Comparison of ENCODE assay signal across 12 cellular contexts in genomic region chr2:169815849-169816248, GRCh38. TPM values are rescaled to one million over a fixed set of nuclear protein-coding genes. Genes with fewer than 3 reads are reported as not detected.
DNase-seq lines count a peak whose midpoint lies in the region; ATAC-seq, FAIRE-seq and TF ChIP-seq lines count a peak whose summit lies in the region.
"Had no signal": no experiment of that assay in that cellular context is flagged by ENCODE, and none has a peak within 500 bp of the region (broad histone marks: within the 10 kb centered on the region; RNA-seq: fewer than 3 reads in every experiment).

No MANE protein-coding gene starts in this region.

- peak; percentile 23; the same call in 1 of the 3 replicates for ATAC-seq in K562
- ATAC-seq in GM19463 (IDR thresholded peaks at IDR 0.05; ENCODE audit: unreplicated experiment), result no peak
- no peak for ATAC-seq in GM21737 (IDR thresholded peaks at IDR 0.05; ENCODE audit: unreplicated experiment)
- ATAC-seq in HG03196 (IDR thresholded peaks at IDR 0.05; ENCODE audit: unreplicated experiment), result no peak

- H3K4me1 Mint-ChIP-seq in Calu3 (ENCODE audit: low read depth, unreplicated experiment), result peaks cover 7% of the 10 kb centered on the region

- H3K9me3 ChIP-seq in K562 (replicated peaks; ENCODE audit: control insufficient read depth, insufficient read depth, low read depth, low read length), result no peaks in the 10 kb centered on the region
- no peaks in the 10 kb centered on the region for H3K9me3 ChIP-seq in mesenchymal stem cell (ENCODE audit: control insufficient read depth, low read length)
- H3K9me3 ChIP-seq: esophagus squamous epithelium had no signal

- CTCF ChIA-PET in Calu3 (lab: Charles Lee), result no interaction called here
- CTCF ChIA-PET in K562 (lab: Yijun Ruan, JAX; ENCODE audit: low intra/inter-chr PET ratio), result no interaction called here

- no peaks in the 10 kb centered on the region; a peak in 1 of 5 replicates for H3K4me1 ChIP-seq in K562 (replicated peaks in 1 of 2; ENCODE audit: control insufficient read depth in 2 of 2, insufficient read depth in 2 of 2, low read length in 2 of 2)
- peaks cover 3% of the 10 kb centered on the region for H3K4me1 ChIP-seq in mesenchymal stem cell (ENCODE audit: control insufficient read depth, insufficient read depth, low read depth, low read length)

- WGBS in K562 (ENCODE audit: insufficient coverage, low coverage, missing lambda C conversion rate), result 29% methylated on average over 1 of the region's 1 CpG
- no CpG with 5 or more reads among the region's 1 CpG for WGBS in mesenchymal stem cell

- H3K27me3 ChIP-seq in K562 (ENCODE audit: control insufficient read depth in 2 of 2, insufficient read depth in 2 of 2, low read length in 2 of 2), result no peaks in the 10 kb centered on the region
- H3K27me3 ChIP-seq in mesenchymal stem cell (ENCODE audit: control insufficient read depth in 1 of 2, insufficient read depth in 1 of 2, low read length in 2 of 2), result no peaks in the 10 kb centered on the region
- H3K27me3 ChIP-seq in dorsolateral prefrontal cortex, result no peaks in the 10 kb centered on the region
- H3K27me3 ChIP-seq: esophagus squamous epithelium had no signal

- no peak overlapping the region for H3K27ac ChIP-seq in K562 (ENCODE audit: extremely low read depth, low read depth, low read length)
- peak overlapping the region; percentile 54 for H3K27ac ChIP-seq in mesenchymal stem cell (ENCODE audit: low read length, poor library complexity, severe bottlenecking)
- no peak overlapping the region for H3K27ac ChIP-seq in dorsolateral prefrontal cortex
- H3K27ac ChIP-seq: esophagus squamous epithelium had no signal

- H2BK12ac ChIP-seq in mesenchymal stem cell (ENCODE audit: low read length in 2 of 2), result no peak overlapping the region

- no peaks in the 10 kb centered on the region for H4K20me1 ChIP-seq in K562 (replicated peaks; ENCODE audit: control insufficient read depth, insufficient read depth, low read length)

- H3K9ac ChIP-seq in K562 (ENCODE audit: insufficient read depth in 1 of 2, low read depth in 2 of 2, low read length in 2 of 2) (no peak overlapping the region), mesenchymal stem cell (ENCODE audit: low read length) (peak overlapping the region; percentile 30)

- H3K4me2 ChIP-seq in K562 (ENCODE audit: insufficient read depth, low read length) (no peak overlapping the region), mesenchymal stem cell (ENCODE audit: low read length, poor library complexity, severe bottlenecking) (no peak overlapping the region)

- H2AFZ ChIP-seq in K562 (ENCODE audit: low read depth, low read length), result no peak overlapping the region
- H2AFZ ChIP-seq in mesenchymal stem cell (ENCODE audit: low read depth, low read length), result no peak overlapping the region

- H3K79me2 ChIP-seq in K562 (ENCODE audit: control insufficient read depth, insufficient read depth, low read length), result peaks cover 25% of the 10 kb centered on the region; the same call in 2 of the 3 replicates

- H3K9me3 Mint-ChIP-seq in Calu3 (ENCODE audit: low read depth, unreplicated experiment), result no peaks in the 10 kb centered on the region
- H3K9me3 Mint-ChIP-seq: activated CD4-positive, alpha-beta memory T cell treated with anti-CD3 and anti-CD28 coated beads, Interleukin-2, amount 10 ng/mL, durations not matched to agents 7 days and 5 days had no signal

- peaks cover 31% of the 10 kb centered on the region for H3K36me3 Mint-ChIP-seq in Calu3 (ENCODE audit: insufficient read depth, unreplicated experiment)

- peak overlapping the region; percentile 15 for H3K27ac Mint-ChIP-seq in Calu3 (ENCODE audit: unreplicated experiment)
- H3K27ac Mint-ChIP-seq: activated CD4-positive, alpha-beta memory T cell treated with anti-CD3 and anti-CD28 coated beads, Interleukin-2, amount 10 ng/mL, durations not matched to agents 7 days and 5 days had no signal

- H3K4me3 ChIP-seq in K562 (no peak overlapping the region), mesenchymal stem cell (ENCODE audit: insufficient read depth in 1 of 2, low read depth in 1 of 2, low read length in 2 of 2) (no peak overlapping the region), dorsolateral prefrontal cortex (no peak overlapping the region)
- H3K4me3 ChIP-seq: esophagus squamous epithelium had no signal

- H3K23ac ChIP-seq in mesenchymal stem cell (ENCODE audit: low read length in 2 of 2), result no peak overlapping the region

- no peak overlapping the region for H4K91ac ChIP-seq in mesenchymal stem cell (ENCODE audit: low read length)

- H2BK120ac ChIP-seq in mesenchymal stem cell (ENCODE audit: low read depth, low read length), result no peak overlapping the region

- H3K36me3 ChIP-seq in K562 (ENCODE audit: control insufficient read depth, insufficient read depth, low read length) (peaks cover 78% of the 10 kb centered on the region), mesenchymal stem cell (ENCODE audit: control insufficient read depth in 1 of 2, insufficient read depth in 2 of 2, low read depth in 1 of 2, low read length in 2 of 2) (peaks cover 22 to 83% of the 10 kb centered on the region in 2 experiments)

- no peaks in the 10 kb centered on the region for H3K27me3 Mint-ChIP-seq in Calu3 (ENCODE audit: unreplicated experiment)
- H3K27me3 Mint-ChIP-seq: activated CD4-positive, alpha-beta memory T cell treated with anti-CD3 and anti-CD28 coated beads, Interleukin-2, amount 10 ng/mL, durations not matched to agents 7 days and 5 days had no signal

- H4K8ac ChIP-seq in mesenchymal stem cell (ENCODE audit: low read length), result no peak overlapping the region

- DNase-seq in Calu3, result no peak
- DNase-seq in M059J (ENCODE audit: low read depth), result peak; percentile 80
- no peak for DNase-seq in K562 (ENCODE audit: extremely low read depth in 1 of 4, low spot score in 3 of 4)
- peak; percentile 61 for DNase-seq in mesenchymal stem cell
- no peak for DNase-seq in dorsolateral prefrontal cortex
- DNase-seq: activated CD4-positive, alpha-beta memory T cell treated with anti-CD3 and anti-CD28 coated beads, Interleukin-2, amount 10 ng/mL, durations not matched to agents 7 days and 5 days; esophagus squamous epithelium; MV-4-11; NCI-H774 had no signal

- in situ Hi-C loops in K562 (cut with MboI), result no loop called here

- no peak for TF ChIP-seq POLR2A in K562 (conservative IDR thresholded peaks at IDR 0.05)

- H2BK15ac ChIP-seq in mesenchymal stem cell (ENCODE audit: low read depth, poor library complexity, severe bottlenecking), result no peak overlapping the region

- BruUV-seq in Calu3 (replicated peaks; lab: Mats Ljungman, UMichigan) (no TSS peak), K562 (replicated peaks; lab: Mats Ljungman, UMichigan) (no TSS peak)

- no peaks in the 10 kb centered on the region for H3K9me1 ChIP-seq in K562 (ENCODE audit: control insufficient read depth, insufficient read depth, low read length)

- no peak overlapping the region for H3K4me3 Mint-ChIP-seq in Calu3 (ENCODE audit: low read depth, unreplicated experiment)
- H3K4me3 Mint-ChIP-seq: activated CD4-positive, alpha-beta memory T cell treated with anti-CD3 and anti-CD28 coated beads, Interleukin-2, amount 10 ng/mL, durations not matched to agents 7 days and 5 days had no signal

- H2AK5ac ChIP-seq in mesenchymal stem cell (ENCODE audit: low read length, severe bottlenecking), result no peak overlapping the region

- POLR2A ChIA-PET in K562 (lab: Yijun Ruan, JAX), result interaction anchor here (0.6 to 6.0 kb wide), 5 partner anchors 8 to 62 kb away, joined by 3 to 32 read pairs (median 8); partner anchors contain the start of genes SSB and UBR3

- no peak overlapping the region for H3K4ac ChIP-seq in mesenchymal stem cell (ENCODE audit: low read depth in 1 of 2, low read length in 2 of 2)

- no peak overlapping the region for H3K14ac ChIP-seq in mesenchymal stem cell (ENCODE audit: low read length in 2 of 2)

- intact Hi-C loops in Calu3 (cut with micrococcal nuclease; ENCODE audit: unreplicated experiment), result no loop called here
- intact Hi-C loops in K562 (cut with micrococcal nuclease), result no loop called here
- intact Hi-C loops in dorsolateral prefrontal cortex (cut with DNase I), result no loop called here

- H3K18ac ChIP-seq in mesenchymal stem cell (ENCODE audit: low read depth in 1 of 2, low read length in 2 of 2), result no peak overlapping the region

- H2BK5ac ChIP-seq in mesenchymal stem cell (ENCODE audit: low read depth, low read length, poor library complexity, severe bottlenecking), result no peak overlapping the region

- peaks cover 9% of the 10 kb centered on the region for H3K79me1 ChIP-seq in mesenchymal stem cell (replicated peaks; ENCODE audit: low read length, poor library complexity, severe bottlenecking)

- TF ChIP-seq CTCF in Calu3 (IDR thresholded peaks at IDR 0.05; ENCODE audit: unreplicated experiment) (no peak), K562 (IDR thresholded peaks at IDR 0.05 in 2 of 3, conservative IDR thresholded peaks at IDR 0.05 in 1 of 3; ENCODE audit: insufficient read depth in 2 of 3, low read depth in 1 of 3, low read length in 3 of 3) (no peak), dorsolateral prefrontal cortex (IDR thresholded peaks at IDR 0.05 in 54 of 56, conservative IDR thresholded peaks at IDR 0.05 in 2 of 56; ENCODE audit: low read depth in 1 of 56, partially characterized antibody in 56 of 56) (no peak)

- TF ChIP-seq EP300 in K562 (IDR thresholded peaks at IDR 0.05; ENCODE audit: low read length), result no peak

- no peak for TF ChIP-seq RAD21 in K562 (CRISPR knock-in tag; conservative IDR thresholded peaks at IDR 0.05 in 1 of 2, IDR thresholded peaks at IDR 0.05 in 1 of 2)

- no peak for FAIRE-seq in K562 (lab: Jason Lieb, UNC)

RNA-seq across cellular contexts. Expression of gene METTL5, which starts 8.9 kb away (rescaled TPM):
- total RNA-seq in Calu3 (2022) (63.1 and 68.2 TPM in 2 replicates), K562 (2014; rRNA removed) (135 and 149 TPM in 2 replicates), K562 (2014; rRNA removed; fragmentation: Illumina TruSeq; extraction: Trizol) (224 and 259 TPM in 2 replicates), K562 (2015; rRNA removed; fragmentation: Illumina TruSeq; extraction: Trizol) (163 and 182 TPM in 2 replicates), K562 (2021) (177 and 193 TPM in 2 replicates), dorsolateral prefrontal cortex (10 to 100 TPM; 26.8 to 69.9 (median 47.5) TPM)
- total RNA-seq in M059J (2014; rRNA removed; shearing (Covaris generic)), result 89.6 and 92.4 TPM in 2 replicates
- total RNA-seq in K562 (2011; cell fraction: chromatin; rRNA removed; ENCODE audit: low replicate concordance), result 30.6 and 53.9 TPM in 2 replicates
- total RNA-seq in K562 (2011; cell fraction: nucleolus; rRNA removed), result 27.5 and 28.0 TPM in 2 replicates
- 39.8 and 55.0 TPM in 2 replicates for total RNA-seq in K562 (2011; cell fraction: nucleoplasm; rRNA removed)
- polyA plus RNA-seq in K562 (2011; rRNA removed) (141 and 191 TPM in 2 replicates), K562 (2014; fragmentation: Illumina TruSeq; extraction: Trizol) (202 and 235 TPM in 2 replicates), K562 (2014; fragmentation: Nextera tagmentation; extraction: Ambion mirVana) (100 to 1,000 TPM; 366 to 471 TPM), K562 (2014; rRNA removed) (211 and 229 TPM in 2 replicates)
- 44.8 and 82.3 TPM in 2 replicates for polyA plus RNA-seq in K562 (2011; cell fraction: cytosol; rRNA removed)
- 36.1 and 39.1 TPM in 2 replicates for polyA plus RNA-seq in K562 (2011; cell fraction: nucleus; rRNA removed)
- 147 and 206 TPM in 2 replicates for polyA plus RNA-seq in K562 (2012)
- 99.5 and 107 TPM in 2 replicates for polyA minus RNA-seq in K562 (2011; rRNA and poly(A)+ RNA removed)
- polyA minus RNA-seq in K562 (2011; cell fraction: cytosol; rRNA and poly(A)+ RNA removed), result 33.9 and 37.9 TPM in 2 replicates
- 23.4 and 34.3 TPM in 2 replicates for polyA minus RNA-seq in K562 (2011; cell fraction: nucleus; rRNA and poly(A)+ RNA removed)
- polyA plus RNA-seq in mesenchymal stem cell (2013, experiment 1 of 2), result 65.9 TPM
- polyA plus RNA-seq in mesenchymal stem cell (2013, experiment 2 of 2), result 66.4 TPM

RNA-seq across cellular contexts. Expression of gene UBR3, which starts 11.4 kb away (rescaled TPM):
- total RNA-seq in Calu3 (2022) (30.6 and 33.1 TPM in 2 replicates), K562 (2014; rRNA removed) (28.5 and 29.2 TPM in 2 replicates), K562 (2014; rRNA removed; fragmentation: Illumina TruSeq; extraction: Trizol) (62.5 and 69.5 TPM in 2 replicates), K562 (2015; rRNA removed; fragmentation: Illumina TruSeq; extraction: Trizol) (58.9 and 63.5 TPM in 2 replicates), K562 (2021) (40.3 and 41.0 TPM in 2 replicates), dorsolateral prefrontal cortex (100 to 1,000 TPM in 111 of 120 experiments, 10 to 100 TPM in 9; 72.2 to 156 (median 124) TPM)
- total RNA-seq in M059J (2014; rRNA removed; shearing (Covaris generic)), result 7.6 and 15.3 TPM in 2 replicates
- 63.7 and 297 TPM in 2 replicates for total RNA-seq in K562 (2011; cell fraction: chromatin; rRNA removed; ENCODE audit: low replicate concordance)
- 21.8 and 37.4 TPM in 2 replicates for total RNA-seq in K562 (2011; cell fraction: nucleolus; rRNA removed)
- total RNA-seq in K562 (2011; cell fraction: nucleoplasm; rRNA removed), result 66.1 and 81.6 TPM in 2 replicates
- polyA plus RNA-seq in K562 (2011; rRNA removed) (26.8 and 40.4 TPM in 2 replicates), K562 (2014; fragmentation: Illumina TruSeq; extraction: Trizol) (34.4 and 43.1 TPM in 2 replicates), K562 (2014; fragmentation: Nextera tagmentation; extraction: Ambion mirVana) (10 to 100 TPM; 14.4 to 14.5 TPM), K562 (2014; rRNA removed) (20.6 and 20.7 TPM in 2 replicates)
- 8.0 and 12.8 TPM in 2 replicates for polyA plus RNA-seq in K562 (2011; cell fraction: cytosol; rRNA removed)
- polyA plus RNA-seq in K562 (2011; cell fraction: nucleus; rRNA removed), result 23.0 and 27.8 TPM in 2 replicates
- 20.9 and 24.3 TPM in 2 replicates for polyA plus RNA-seq in K562 (2012)
- polyA minus RNA-seq in K562 (2011; rRNA and poly(A)+ RNA removed), result 124 and 136 TPM in 2 replicates
- 31.0 and 48.4 TPM in 2 replicates for polyA minus RNA-seq in K562 (2011; cell fraction: cytosol; rRNA and poly(A)+ RNA removed)
- polyA minus RNA-seq in K562 (2011; cell fraction: nucleus; rRNA and poly(A)+ RNA removed), result 71.8 and 96.9 TPM in 2 replicates
- polyA plus RNA-seq in mesenchymal stem cell (2013, experiment 1 of 2), result 14.0 TPM
- polyA plus RNA-seq in mesenchymal stem cell (2013, experiment 2 of 2), result 14.7 TPM

RNA-seq across cellular contexts. Expression of gene SSB, which starts 17.2 kb away (rescaled TPM):
- total RNA-seq in Calu3 (2022), result 143 TPM in 2 replicates
- 68.5 and 76.0 TPM in 2 replicates for total RNA-seq in M059J (2014; rRNA removed; shearing (Covaris generic))
- total RNA-seq in K562 (2011; cell fraction: chromatin; rRNA removed; ENCODE audit: low replicate concordance), result 95.2 and 444 TPM in 2 replicates
- 63.0 and 70.9 TPM in 2 replicates for total RNA-seq in K562 (2011; cell fraction: nucleolus; rRNA removed)
- 94.0 and 126 TPM in 2 replicates for total RNA-seq in K562 (2011; cell fraction: nucleoplasm; rRNA removed)
- 377 and 430 TPM in 2 replicates for total RNA-seq in K562 (2014; rRNA removed)
- 515 and 616 TPM in 2 replicates for total RNA-seq in K562 (2014; rRNA removed; fragmentation: Illumina TruSeq; extraction: Trizol)
- 455 and 503 TPM in 2 replicates for total RNA-seq in K562 (2015; rRNA removed; fragmentation: Illumina TruSeq; extraction: Trizol)
- 317 TPM in 2 replicates for total RNA-seq in K562 (2021)
- 261 and 430 TPM in 2 replicates for polyA plus RNA-seq in K562 (2011; rRNA removed)
- polyA plus RNA-seq in K562 (2011; cell fraction: cytosol; rRNA removed), result 36.1 and 98.4 TPM in 2 replicates
- polyA plus RNA-seq in K562 (2011; cell fraction: nucleus; rRNA removed), result 109 and 175 TPM in 2 replicates
- polyA plus RNA-seq in K562 (2012), result 211 and 383 TPM in 2 replicates
- polyA plus RNA-seq in K562 (2014; fragmentation: Illumina TruSeq; extraction: Trizol), result 466 and 619 TPM in 2 replicates
- 100 to 1,000 TPM; 631 to 849 TPM for polyA plus RNA-seq in K562 (2014; fragmentation: Nextera tagmentation; extraction: Ambion mirVana)
- 618 and 712 TPM in 2 replicates for polyA plus RNA-seq in K562 (2014; rRNA removed)
- polyA minus RNA-seq in K562 (2011; rRNA and poly(A)+ RNA removed), result 148 TPM in 2 replicates
- 52.5 and 59.3 TPM in 2 replicates for polyA minus RNA-seq in K562 (2011; cell fraction: cytosol; rRNA and poly(A)+ RNA removed)
- 82.3 and 152 TPM in 2 replicates for polyA minus RNA-seq in K562 (2011; cell fraction: nucleus; rRNA and poly(A)+ RNA removed)
- polyA plus RNA-seq in mesenchymal stem cell (2013, experiment 1 of 2), result 174 TPM
- polyA plus RNA-seq in mesenchymal stem cell (2013, experiment 2 of 2), result 181 TPM
- 100 to 1,000 TPM in 8 of 120 experiments, 10 to 100 TPM in 112; 57.0 to 111 (median 83.5) TPM for total RNA-seq in dorsolateral prefrontal cortex

Comparison
In these comparisons a context has a peak if more than half of its experiments do, and no peak if none do; other contexts are left out.
1. DNase-seq: peak in M059J (single experiment) and mesenchymal stem cell (single experiment); none in Calu3 (single experiment), K562 (0 of 4) and dorsolateral prefrontal cortex (0 of 10).